7 cellular contexts compared by ENCODE assay signal in genomic region chrX:65098851-65099250, GRCh38.
"Had no signal": no experiment of that assay in that cellular context is flagged by ENCODE, and none has a peak within 500 bp of the region (broad histone marks: within the 10 kb centered on the region; RNA-seq: fewer than 3 reads in every experiment).

No MANE protein-coding gene starts in this region.

- FAIRE-seq: HTR-8/SVneo, K562 had no signal

- DNase-seq: IMR-90, KBM-7, KG1 had no signal

- H3K9ac ChIP-seq: KMS-11 had no signal

- H3K4me3 ChIP-seq: K562 had no signal

- ATAC-seq: K562 had no signal

- H3K4me2 ChIP-seq: KMS-11 had no signal

- H3K27ac ChIP-seq: HL-60, KMS-11 had no signal
